ENCODE assay signal across 1 cellular context in the genomic region with DNA sequence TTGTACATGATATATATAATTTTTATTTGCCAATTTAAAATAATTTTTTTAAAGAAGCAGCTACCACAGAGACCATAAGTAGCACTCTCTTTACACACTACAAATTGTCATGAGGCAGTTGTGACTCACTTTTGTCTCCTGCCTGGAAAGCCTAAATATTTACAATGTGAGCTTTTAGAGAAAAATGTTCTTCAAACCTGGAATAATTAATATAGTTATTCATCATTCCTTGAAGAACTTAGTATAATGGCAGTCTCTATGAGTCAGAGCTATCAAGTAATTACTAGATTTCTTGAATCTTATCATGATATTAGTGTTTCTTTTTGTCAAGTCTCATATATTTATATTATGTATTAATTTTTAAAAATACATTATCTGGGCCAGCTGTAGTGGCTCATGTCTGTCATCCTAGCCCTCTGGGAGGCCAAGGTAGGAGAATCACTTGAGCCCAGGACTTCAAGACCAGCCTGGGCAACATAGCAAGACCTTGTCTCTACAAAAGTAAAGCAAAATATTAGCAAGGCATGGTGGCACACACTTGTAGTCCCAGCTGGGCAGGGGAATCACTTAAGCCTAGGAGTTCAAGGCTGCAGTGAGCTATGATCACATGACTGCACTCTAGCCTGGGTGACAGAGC.
TF ChIP-seq lines count a peak whose summit lies in the region.

No MANE protein-coding gene starts in this region.

TF ChIP-seq in WTC11, 78 proteins besides CTCF, POLR2A, EP300 and RAD21 (continued from another document):
- TF ChIP-seq, protein P1, sequence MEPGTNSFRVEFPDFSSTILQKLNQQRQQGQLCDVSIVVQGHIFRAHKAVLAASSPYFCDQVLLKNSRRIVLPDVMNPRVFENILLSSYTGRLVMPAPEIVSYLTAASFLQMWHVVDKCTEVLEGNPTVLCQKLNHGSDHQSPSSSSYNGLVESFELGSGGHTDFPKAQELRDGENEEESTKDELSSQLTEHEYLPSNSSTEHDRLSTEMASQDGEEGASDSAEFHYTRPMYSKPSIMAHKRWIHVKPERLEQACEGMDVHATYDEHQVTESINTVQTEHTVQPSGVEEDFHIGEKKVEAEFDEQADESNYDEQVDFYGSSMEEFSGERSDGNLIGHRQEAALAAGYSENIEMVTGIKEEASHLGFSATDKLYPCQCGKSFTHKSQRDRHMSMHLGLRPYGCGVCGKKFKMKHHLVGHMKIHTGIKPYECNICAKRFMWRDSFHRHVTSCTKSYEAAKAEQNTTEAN (CRISPR knock-in tag; IDR thresholded peaks at IDR 0.05): no peak
- TF ChIP-seq, protein P2, sequence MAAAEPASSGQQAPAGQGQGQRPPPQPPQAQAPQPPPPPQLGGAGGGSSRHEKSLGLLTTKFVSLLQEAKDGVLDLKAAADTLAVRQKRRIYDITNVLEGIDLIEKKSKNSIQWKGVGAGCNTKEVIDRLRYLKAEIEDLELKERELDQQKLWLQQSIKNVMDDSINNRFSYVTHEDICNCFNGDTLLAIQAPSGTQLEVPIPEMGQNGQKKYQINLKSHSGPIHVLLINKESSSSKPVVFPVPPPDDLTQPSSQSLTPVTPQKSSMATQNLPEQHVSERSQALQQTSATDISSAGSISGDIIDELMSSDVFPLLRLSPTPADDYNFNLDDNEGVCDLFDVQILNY (CRISPR knock-in tag; IDR thresholded peaks at IDR 0.05): no peak
- TF ChIP-seq ZNF121 (CRISPR knock-in tag; IDR thresholded peaks at IDR 0.05): peak; percentile 57; the same call in 1 of the 2 replicates
- TF ChIP-seq, protein P3, sequence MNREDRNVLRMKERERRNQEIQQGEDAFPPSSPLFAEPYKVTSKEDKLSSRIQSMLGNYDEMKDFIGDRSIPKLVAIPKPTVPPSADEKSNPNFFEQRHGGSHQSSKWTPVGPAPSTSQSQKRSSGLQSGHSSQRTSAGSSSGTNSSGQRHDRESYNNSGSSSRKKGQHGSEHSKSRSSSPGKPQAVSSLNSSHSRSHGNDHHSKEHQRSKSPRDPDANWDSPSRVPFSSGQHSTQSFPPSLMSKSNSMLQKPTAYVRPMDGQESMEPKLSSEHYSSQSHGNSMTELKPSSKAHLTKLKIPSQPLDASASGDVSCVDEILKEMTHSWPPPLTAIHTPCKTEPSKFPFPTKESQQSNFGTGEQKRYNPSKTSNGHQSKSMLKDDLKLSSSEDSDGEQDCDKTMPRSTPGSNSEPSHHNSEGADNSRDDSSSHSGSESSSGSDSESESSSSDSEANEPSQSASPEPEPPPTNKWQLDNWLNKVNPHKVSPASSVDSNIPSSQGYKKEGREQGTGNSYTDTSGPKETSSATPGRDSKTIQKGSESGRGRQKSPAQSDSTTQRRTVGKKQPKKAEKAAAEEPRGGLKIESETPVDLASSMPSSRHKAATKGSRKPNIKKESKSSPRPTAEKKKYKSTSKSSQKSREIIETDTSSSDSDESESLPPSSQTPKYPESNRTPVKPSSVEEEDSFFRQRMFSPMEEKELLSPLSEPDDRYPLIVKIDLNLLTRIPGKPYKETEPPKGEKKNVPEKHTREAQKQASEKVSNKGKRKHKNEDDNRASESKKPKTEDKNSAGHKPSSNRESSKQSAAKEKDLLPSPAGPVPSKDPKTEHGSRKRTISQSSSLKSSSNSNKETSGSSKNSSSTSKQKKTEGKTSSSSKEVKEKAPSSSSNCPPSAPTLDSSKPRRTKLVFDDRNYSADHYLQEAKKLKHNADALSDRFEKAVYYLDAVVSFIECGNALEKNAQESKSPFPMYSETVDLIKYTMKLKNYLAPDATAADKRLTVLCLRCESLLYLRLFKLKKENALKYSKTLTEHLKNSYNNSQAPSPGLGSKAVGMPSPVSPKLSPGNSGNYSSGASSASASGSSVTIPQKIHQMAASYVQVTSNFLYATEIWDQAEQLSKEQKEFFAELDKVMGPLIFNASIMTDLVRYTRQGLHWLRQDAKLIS (CRISPR knock-in tag; IDR thresholded peaks at IDR 0.05; ENCODE audit: borderline replicate concordance): no peak
TF ChIP-seq in WTC11: peak in this region for 1.
